ENCODE assay signal across 8 cellular contexts in genomic region chr10:24449334-24449740, GRCh38.
DNase-seq lines count a peak whose midpoint lies in the region; ATAC-seq and TF ChIP-seq lines count a peak whose summit lies in the region.

No MANE protein-coding gene starts in this region.

- ATAC-seq in GM19438 (IDR thresholded peaks at IDR 0.05; ENCODE audit: low read depth, unreplicated experiment) (peak; percentile 76), HG03457 (IDR thresholded peaks at IDR 0.05; ENCODE audit: unreplicated experiment) (peak; percentile 82)

- H3K4me1 Mint-ChIP-seq in progenitor cell of endocrine pancreas (ENCODE audit: low read depth), result peaks cover 29% of the 10 kb centered on the region

- H3K27me3 ChIP-seq in AG04450 (ENCODE audit: control insufficient read depth, insufficient read depth, low read length) (no peaks in the 10 kb centered on the region), Peyer's patch (no peaks in the 10 kb centered on the region)

- no peaks in the 10 kb centered on the region for H3K36me3 ChIP-seq in Peyer's patch

- H3K27ac ChIP-seq in AG04450 (ENCODE audit: low read depth, low read length), result peak overlapping the region; percentile 34
- H3K27ac ChIP-seq in Peyer's patch, result peak overlapping the region in 1 of 4 donors; percentile 54

- no peak overlapping the region for H3K27ac Mint-ChIP-seq in progenitor cell of endocrine pancreas

- no peaks in the 10 kb centered on the region for H3K27me3 Mint-ChIP-seq in progenitor cell of endocrine pancreas

- H3K9me3 ChIP-seq in AG04450 (ENCODE audit: control insufficient read depth, insufficient read depth, low read length) (no peaks in the 10 kb centered on the region), Peyer's patch (no peaks in the 10 kb centered on the region)

- TF ChIP-seq CTCF in AG04450 (IDR thresholded peaks at IDR 0.05; ENCODE audit: low read depth, low read length) (no peak), fibroblast of villous mesenchyme (IDR thresholded peaks at IDR 0.05; ENCODE audit: insufficient read depth, low read depth, low read length) (no peak), progenitor cell of endocrine pancreas (IDR thresholded peaks at IDR 0.05; ENCODE audit: unreplicated experiment) (no peak), Peyer's patch (IDR thresholded peaks at IDR 0.05) (no peak)

- no peaks in the 10 kb centered on the region for H3K9me3 Mint-ChIP-seq in progenitor cell of endocrine pancreas (ENCODE audit: low read depth)

- H3K4me3 ChIP-seq in AG04450 (ENCODE audit: low read depth, low read length) (peak overlapping the region; percentile 17; the same call in 1 of the 2 replicates), fibroblast of villous mesenchyme (ENCODE audit: low read depth, low read length) (peak overlapping the region; percentile 9), Peyer's patch (peak overlapping the region in 2 of 4 donors; percentile 22 to 29)

- H3K4me1 ChIP-seq in Peyer's patch, result no peaks in the 10 kb centered on the region

- CTCF ChIA-PET in AG04450 (lab: Charles Lee), result no interaction called here

- TF ChIP-seq POLR2A in Peyer's patch (IDR thresholded peaks at IDR 0.05), result no peak

- DNase-seq in AG04450 (ENCODE audit: low read depth, low spot score), result no peak
- peak; percentile 48 for DNase-seq in fibroblast of villous mesenchyme (ENCODE audit: low read depth)
- no peak for DNase-seq in progenitor cell of endocrine pancreas (ENCODE audit: low spot score, unreplicated experiment)
- no peak for DNase-seq in cerebellar cortex (ENCODE audit: low spot score)
- no peak for DNase-seq in NCI-H524 treated with DMSO at 0.1 percent for 48 hours (lab: John Stamatoyannopoulos, UW)
- no peak for DNase-seq in Peyer's patch

- POLR2A ChIA-PET in AG04450 (lab: Yijun Ruan, JAX), result no interaction called here

- no peak overlapping the region for H3K4me3 Mint-ChIP-seq in progenitor cell of endocrine pancreas (ENCODE audit: low read depth)

- H3K36me3 Mint-ChIP-seq in progenitor cell of endocrine pancreas (ENCODE audit: insufficient read depth), result peaks cover 24% of the 10 kb centered on the region
